In the genomic region with DNA sequence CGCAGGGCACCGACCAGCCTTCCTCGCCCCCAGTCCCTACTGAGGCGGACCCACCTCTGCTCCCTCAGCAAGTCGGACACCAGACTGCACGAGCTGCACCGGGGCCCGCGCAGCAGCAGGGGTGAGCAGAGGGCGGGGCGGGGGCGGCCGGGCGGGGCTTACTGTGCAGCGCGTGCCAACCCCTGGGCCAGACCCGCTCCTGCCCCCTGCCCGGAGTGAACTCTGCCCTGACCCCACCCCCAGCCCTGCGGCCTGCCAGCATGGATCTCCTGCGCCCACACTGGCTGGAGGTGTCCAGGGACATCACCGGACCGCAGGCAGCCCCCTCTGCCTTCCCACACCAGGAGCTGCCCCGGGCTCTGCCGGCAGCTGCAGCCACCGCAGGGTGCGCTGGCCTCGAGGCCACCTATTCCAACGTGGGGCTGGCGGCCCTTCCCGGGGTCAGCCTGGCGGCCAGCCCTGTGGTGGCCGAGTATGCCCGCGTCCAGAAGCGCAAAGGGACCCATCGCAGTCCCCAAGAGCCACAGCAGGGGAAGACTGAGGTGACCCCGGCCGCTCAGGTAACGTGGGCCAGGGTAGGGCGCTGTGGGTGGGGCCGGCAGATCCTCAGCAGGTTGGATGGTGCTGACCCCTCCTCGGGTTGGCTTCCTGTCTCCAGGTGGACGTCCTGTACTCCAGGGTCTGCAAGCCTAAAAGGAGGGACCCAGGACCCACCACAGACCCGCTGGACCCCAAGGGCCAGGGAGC, we compare ENCODE assay signal across 9 cellular contexts. TPM values are rescaled to one million over a fixed set of nuclear protein-coding genes. Genes with fewer than 3 reads are reported as not detected.
DNase-seq lines count a peak whose midpoint lies in the region; ATAC-seq, FAIRE-seq and TF ChIP-seq lines count a peak whose summit lies in the region.
"Had no signal": no experiment of that assay in that cellular context is flagged by ENCODE, and none has a peak within 500 bp of the region (broad histone marks: within the 10 kb centered on the region; RNA-seq: fewer than 3 reads in every experiment).

No MANE protein-coding gene starts in this region.

- H4K91ac ChIP-seq in mesenchymal stem cell (ENCODE audit: low read length), result no peak overlapping the region

- peak overlapping the region in 1 of 2 experiments; percentile 46 for H3K23ac ChIP-seq in mesenchymal stem cell (ENCODE audit: low read length in 2 of 2)

- H3K79me2 ChIP-seq in HCT116 (ENCODE audit: insufficient read depth, low read length), result peaks cover 27% of the 10 kb centered on the region

- no peak for FAIRE-seq in urothelium cell line (lab: Jason Lieb, UNC)

- peak overlapping the region in 1 of 2 experiments; percentile 21 for H3K4ac ChIP-seq in mesenchymal stem cell (ENCODE audit: low read depth in 1 of 2, low read length in 2 of 2)

- no peak overlapping the region for H3K27ac Mint-ChIP-seq in activated naive CD4-positive, alpha-beta T cell treated with anti-CD3 and anti-CD28 coated beads, Interleukin-2, amount 50 U/mL, for 24 hours

- no peak for TF ChIP-seq POLR2A in HCT116 (IDR thresholded peaks at IDR 0.05; ENCODE audit: borderline replicate concordance, extremely low read depth, insufficient read depth, insufficient read length)

- peaks cover 18% of the 10 kb centered on the region for H3K79me1 ChIP-seq in mesenchymal stem cell (replicated peaks; ENCODE audit: low read length, poor library complexity, severe bottlenecking)

- H3K18ac ChIP-seq in mesenchymal stem cell (ENCODE audit: low read depth in 1 of 2, low read length in 2 of 2), result peak overlapping the region; percentile 23 to 50

- H3K36me3 Mint-ChIP-seq in activated naive CD4-positive, alpha-beta T cell treated with anti-CD3 and anti-CD28 coated beads, Interleukin-2, amount 50 U/mL, for 24 hours, result peaks cover 4% of the 10 kb centered on the region

- peak overlapping the region; percentile 45 for H4K8ac ChIP-seq in mesenchymal stem cell (ENCODE audit: low read length)

- no peak overlapping the region for H2AK5ac ChIP-seq in mesenchymal stem cell (ENCODE audit: low read length, severe bottlenecking)

- POLR2A ChIA-PET in HCT116 (lab: Charles Lee), result no interaction called here

- no peak overlapping the region for H3K14ac ChIP-seq in mesenchymal stem cell (ENCODE audit: low read length in 2 of 2)

- RAD21 ChIA-PET in HCT116 (lab: Charles Lee; ENCODE audit: low non-redundant PET in 1 of 2, low total read pairs in 2 of 2, uncharacterized antibody in 2 of 2, unreplicated experiment in 2 of 2), result interaction anchor here in 1 of 2 experiments (0.6 kb wide), 1 partner anchor 27 kb away, joined by 3 read pairs; no protein-coding TSS in a partner anchor

- BruUV-seq in HCT116 (replicated peaks; lab: Mats Ljungman, UMichigan), result no TSS peak

- peaks cover 0 to 27% (median 0%) of the 10 kb centered on the region in 11 experiments; a peak in 7 of 22 replicates for H3K27me3 ChIP-seq in BLaER1 treated with 17β-estradiol and CSF1 and Interleukin-3, amounts not matched to agents 10 nM and 100 nM
- H3K27me3 ChIP-seq in HCT116 (ENCODE audit: insufficient read depth, low read length) (no peaks in the 10 kb centered on the region), mesenchymal stem cell (ENCODE audit: control insufficient read depth in 1 of 2, insufficient read depth in 1 of 2, low read length in 2 of 2) (no peaks in the 10 kb centered on the region)

- H2BK5ac ChIP-seq in mesenchymal stem cell (ENCODE audit: low read depth, low read length, poor library complexity, severe bottlenecking), result peak overlapping the region; percentile 20

- H2BK120ac ChIP-seq in mesenchymal stem cell (ENCODE audit: low read depth, low read length), result no peak overlapping the region

- CTCF ChIA-PET in HCT116 (lab: Charles Lee), result no interaction called here

- intact Hi-C loops in HCT116 (cut with micrococcal nuclease), result loop anchor here (10.0 kb wide), 1 partner anchor 127 kb away; the partner anchor contains the start of genes ABHD16B and TPD52L2

- H3K9ac ChIP-seq in BLaER1 treated with 17β-estradiol and CSF1 and Interleukin-3, amounts not matched to agents 10 nM and 100 nM, result peak overlapping the region in 7 of 11 experiments; percentile 48 to 90 (median 68); a peak in 11 of 22 replicates
- H3K9ac ChIP-seq in HCT116 (ENCODE audit: low read length), result peak overlapping the region; percentile 56; the same call in 1 of the 2 replicates
- no peak overlapping the region for H3K9ac ChIP-seq in mesenchymal stem cell (ENCODE audit: low read length)

- peak overlapping the region; percentile 3 to 75 (median 68); a peak in 14 of 20 replicates for H3K4me3 ChIP-seq in BLaER1 treated with 17β-estradiol and CSF1 and Interleukin-3, amounts not matched to agents 10 nM and 100 nM
- H3K4me3 ChIP-seq in HCT116 (replicated peaks in 1 of 2; ENCODE audit: low read depth in 1 of 2, low read length in 2 of 2) (peak overlapping the region; percentile 42 to 52; a peak in 3 of 4 replicates), mesenchymal stem cell (ENCODE audit: insufficient read depth in 1 of 2, low read depth in 1 of 2, low read length in 2 of 2) (no peak overlapping the region)

- peak overlapping the region in 3 of 11 experiments; percentile 0 to 23 (median 5); a peak in 2 of 22 replicates for H3K27ac ChIP-seq in BLaER1 treated with 17β-estradiol and CSF1 and Interleukin-3, amounts not matched to agents 10 nM and 100 nM
- H3K27ac ChIP-seq in HCT116 (ENCODE audit: low read depth, low read length), result peak overlapping the region; percentile 84
- no peak overlapping the region for H3K27ac ChIP-seq in mesenchymal stem cell (ENCODE audit: low read length, poor library complexity, severe bottlenecking)

- no peaks in the 10 kb centered on the region for H3K27me3 Mint-ChIP-seq in activated naive CD4-positive, alpha-beta T cell treated with anti-CD3 and anti-CD28 coated beads, Interleukin-2, amount 50 U/mL, for 24 hours

- H3K4me2 ChIP-seq in BLaER1 treated with 17β-estradiol and CSF1 and Interleukin-3, amounts not matched to agents 10 nM and 100 nM, result peak overlapping the region; percentile 95 to 100 (median 99)
- H3K4me2 ChIP-seq in HCT116 (ENCODE audit: low read length) (peak overlapping the region; percentile 66), mesenchymal stem cell (ENCODE audit: low read length, poor library complexity, severe bottlenecking) (peak overlapping the region; percentile 85)

- H3K9me2 ChIP-seq in HCT116 (ENCODE audit: insufficient read depth), result no peaks in the 10 kb centered on the region

- H2BK15ac ChIP-seq in mesenchymal stem cell (ENCODE audit: low read depth, poor library complexity, severe bottlenecking), result no peak overlapping the region

- no peak for TF ChIP-seq CTCF in HCT116 (IDR thresholded peaks at IDR 0.05 in 2 of 3, conservative IDR thresholded peaks at IDR 0.05 in 1 of 3; ENCODE audit: borderline replicate concordance in 1 of 3, insufficient read depth in 1 of 3, low read depth in 2 of 3, low read length in 2 of 3)

- H3K9me3 Mint-ChIP-seq in activated naive CD4-positive, alpha-beta T cell treated with anti-CD3 and anti-CD28 coated beads, Interleukin-2, amount 50 U/mL, for 24 hours, result no peaks in the 10 kb centered on the region

- TF ChIP-seq RAD21 in HCT116 (IDR thresholded peaks at IDR 0.05; ENCODE audit: low read depth), result no peak

- peaks cover 27% of the 10 kb centered on the region for H3K4me1 Mint-ChIP-seq in activated naive CD4-positive, alpha-beta T cell treated with anti-CD3 and anti-CD28 coated beads, Interleukin-2, amount 50 U/mL, for 24 hours

- no peak for DNase-seq in HCT116 (ENCODE audit: low read depth, low spot score)
- no peak for DNase-seq in mesenchymal stem cell
- no peak for DNase-seq in NCI-H1417 (lab: John Stamatoyannopoulos, UW)
- DNase-seq in urothelium cell line (ENCODE audit: low spot score), result no peak
- DNase-seq in NCI-H2196 treated with DMSO at 0.1 percent for 48 hours (lab: John Stamatoyannopoulos, UW; ENCODE audit: unreplicated experiment), result no peak
- no peak for DNase-seq in NCI-H82 (lab: John Stamatoyannopoulos, UW)

- no peak overlapping the region for H2BK12ac ChIP-seq in mesenchymal stem cell (ENCODE audit: low read length in 2 of 2)

- no peak for ATAC-seq in HCT116

- peaks cover 26 to 48% (median 37%) of the 10 kb centered on the region in 11 experiments for H3K36me3 ChIP-seq in BLaER1 treated with 17β-estradiol and CSF1 and Interleukin-3, amounts not matched to agents 10 nM and 100 nM
- H3K36me3 ChIP-seq in HCT116 (ENCODE audit: control insufficient read depth in 1 of 2, insufficient read depth in 2 of 2, low read length in 2 of 2) (peaks cover 3 to 22% of the 10 kb centered on the region in 2 experiments; a peak in 2 of 4 replicates), mesenchymal stem cell (ENCODE audit: control insufficient read depth in 1 of 2, insufficient read depth in 2 of 2, low read depth in 1 of 2, low read length in 2 of 2) (peaks cover 45 to 73% of the 10 kb centered on the region in 2 experiments)

- H3K9me3 ChIP-seq in BLaER1 treated with 17β-estradiol and CSF1 and Interleukin-3, amounts not matched to agents 10 nM and 100 nM (replicated peaks in 1 of 11), result no peaks in the 10 kb centered on the region
- H3K9me3 ChIP-seq in HCT116 (ENCODE audit: control insufficient read depth in 1 of 2, insufficient read depth in 1 of 2, low read depth in 1 of 2, low read length in 2 of 2) (no peaks in the 10 kb centered on the region), mesenchymal stem cell (ENCODE audit: control insufficient read depth, low read length) (no peaks in the 10 kb centered on the region)

- peaks cover 39 to 79% (median 64%) of the 10 kb centered on the region in 11 experiments for H4K20me1 ChIP-seq in BLaER1 treated with 17β-estradiol and CSF1 and Interleukin-3, amounts not matched to agents 10 nM and 100 nM
- H4K20me1 ChIP-seq in HCT116 (ENCODE audit: insufficient read depth), result no peaks in the 10 kb centered on the region

- H3K4me1 ChIP-seq in BLaER1 treated with 17β-estradiol and CSF1 and Interleukin-3, amounts not matched to agents 10 nM and 100 nM, result peaks cover 54 to 87% (median 79%) of the 10 kb centered on the region in 10 experiments
- H3K4me1 ChIP-seq in HCT116 (ENCODE audit: control insufficient read depth in 1 of 2, insufficient read depth in 2 of 2, low read length in 2 of 2) (peaks cover 20 to 50% of the 10 kb centered on the region in 2 experiments; a peak in 3 of 4 replicates), mesenchymal stem cell (ENCODE audit: control insufficient read depth, insufficient read depth, low read depth, low read length) (peaks cover 40% of the 10 kb centered on the region)

- 25% methylated on average over 38 of the region's 44 CpGs for WGBS in mesenchymal stem cell

- peak overlapping the region; percentile 42 for H3K4me3 Mint-ChIP-seq in activated naive CD4-positive, alpha-beta T cell treated with anti-CD3 and anti-CD28 coated beads, Interleukin-2, amount 50 U/mL, for 24 hours

- H2AFZ ChIP-seq in HCT116 (ENCODE audit: low read depth, low read length, poor library complexity, severe bottlenecking), result no peak overlapping the region
- no peak overlapping the region for H2AFZ ChIP-seq in mesenchymal stem cell (ENCODE audit: low read depth, low read length)

RNA-seq across cellular contexts. Expression of gene SLC2A4RG, which starts 1.5 kb away (rescaled TPM):
- total RNA-seq in HCT116 (2021; ENCODE audit: unreplicated experiment), result 121 TPM
- polyA plus RNA-seq in HCT116 (2012), result 69.7 and 77.1 TPM in 2 replicates
- 85.3 TPM for polyA plus RNA-seq in mesenchymal stem cell (2013, experiment 1 of 2)
- polyA plus RNA-seq in mesenchymal stem cell (2013, experiment 2 of 2), result 84.2 TPM

RNA-seq across cellular contexts. Expression of gene LIME1, which starts 1.6 kb away (rescaled TPM):
- 27.4 TPM for total RNA-seq in HCT116 (2021; ENCODE audit: unreplicated experiment)
- 20.3 and 24.1 TPM in 2 replicates for polyA plus RNA-seq in HCT116 (2012)
- 1.8 TPM for polyA plus RNA-seq in mesenchymal stem cell (2013, experiment 1 of 2)
- polyA plus RNA-seq in mesenchymal stem cell (2013, experiment 2 of 2), result 1.9 TPM

RNA-seq across cellular contexts. Expression of gene ZGPAT, which starts 30.3 kb away (rescaled TPM):
- total RNA-seq in HCT116 (2021; ENCODE audit: unreplicated experiment), result 30.6 TPM
- 18.5 and 21.0 TPM in 2 replicates for polyA plus RNA-seq in HCT116 (2012)
- 11.5 TPM for polyA plus RNA-seq in mesenchymal stem cell (2013, experiment 1 of 2)
- polyA plus RNA-seq in mesenchymal stem cell (2013, experiment 2 of 2), result 11.8 TPM

RNA-seq across cellular contexts. Expression of gene ARFRP1, which starts 30.3 kb away (rescaled TPM):
- total RNA-seq in HCT116 (2021; ENCODE audit: unreplicated experiment), result 53.7 TPM
- polyA plus RNA-seq in HCT116 (2012), result 36.3 and 39.8 TPM in 2 replicates
- polyA plus RNA-seq in mesenchymal stem cell (2013, experiment 1 of 2), result 13.5 TPM
- 14.0 TPM for polyA plus RNA-seq in mesenchymal stem cell (2013, experiment 2 of 2)

RNA-seq across cellular contexts. Expression of gene TNFRSF6B, which starts 41.7 kb away (rescaled TPM):
- 147 TPM for total RNA-seq in HCT116 (2021; ENCODE audit: unreplicated experiment)
- polyA plus RNA-seq in HCT116 (2012), result 342 and 380 TPM in 2 replicates
- 23.7 TPM for polyA plus RNA-seq in mesenchymal stem cell (2013, experiment 1 of 2)
- polyA plus RNA-seq in mesenchymal stem cell (2013, experiment 2 of 2), result 23.9 TPM
- total RNA-seq: T-helper 2 cell treated with Interferon-gamma antibody and Interleukin-4, amounts not matched to agents 100 ng/mL and 5 ng/mL, for 36 hours had no signal

Comparison
In these comparisons a context has a peak if more than half of its experiments do, and no peak if none do; other contexts are left out.
1. H3K4me3 ChIP-seq: peak in BLaER1 treated with 17β-estradiol and CSF1 and Interleukin-3, amounts not matched to agents 10 nM and 100 nM (10 of 10) and HCT116 (2 of 2); none in mesenchymal stem cell (0 of 2).
2. Peak in every context shown above with its lines, with median percentiles within 50 percentile points of each other: H3K4me2 ChIP-seq.